In the genomic region with DNA sequence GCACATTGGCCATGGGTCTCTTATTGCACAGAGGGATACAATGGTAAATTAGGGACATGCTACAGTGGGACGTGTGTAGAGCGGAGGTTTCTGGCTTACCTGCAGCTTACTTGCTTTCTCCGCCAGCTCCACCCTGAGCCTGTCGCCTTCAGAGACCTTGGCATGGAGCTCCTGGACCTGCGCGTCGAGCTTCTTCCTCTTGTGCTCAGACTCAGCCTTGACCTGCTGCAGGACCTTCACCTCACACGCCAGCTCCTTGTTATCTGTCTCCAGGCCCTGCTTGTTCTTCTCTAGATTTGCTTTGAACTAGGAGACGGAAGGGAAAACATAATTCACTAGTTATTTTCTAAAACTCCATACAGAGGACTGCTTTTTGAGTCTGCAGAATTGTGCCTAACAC, we compare ENCODE assay signal across 8 cellular contexts.
"Had no signal": no experiment of that assay in that cellular context is flagged by ENCODE, and none has a peak within 500 bp of the region (broad histone marks: within the 10 kb centered on the region; RNA-seq: fewer than 3 reads in every experiment).

No MANE protein-coding gene starts in this region.

- ATAC-seq: HCT116, HepG2 had no signal

- H3K4me1 ChIP-seq: HAP-1 had no signal

- H3K4me3 ChIP-seq: GM23248, HAP-1 had no signal

- H3K27ac ChIP-seq: GM23248, HL-60 had no signal

- DNase-seq: GM23248, GOT3, H7, HFFc6 had no signal

- H3K9me3 ChIP-seq: HAP-1 had no signal
